ENCODE assay signal across 8 cellular contexts in genomic region chr5:94009161-94009560, GRCh38.
"Had no signal": no experiment of that assay in that cellular context is flagged by ENCODE, and none has a peak within 500 bp of the region (broad histone marks: within the 10 kb centered on the region; RNA-seq: fewer than 3 reads in every experiment).

No MANE protein-coding gene starts in this region.

- H3K4me3 Mint-ChIP-seq: IgD-negative memory B cell had no signal

- H3K9ac ChIP-seq: KMS-11 had no signal

- H3K4me1 Mint-ChIP-seq: IgD-negative memory B cell had no signal

- H3K9me3 Mint-ChIP-seq: IgD-negative memory B cell had no signal

- DNase-seq: Karpas-422, Kasumi-1, KBM-7, KG1 had no signal

- H3K27me3 Mint-ChIP-seq: IgD-negative memory B cell had no signal

- H3K27ac Mint-ChIP-seq: IgD-negative memory B cell had no signal

- FAIRE-seq: HTR-8/SVneo had no signal

- H3K27ac ChIP-seq: HL-60, KMS-11 had no signal

- H3K4me2 ChIP-seq: KMS-11 had no signal
